ENCODE assay signal across 26 cellular contexts in the genomic region with DNA sequence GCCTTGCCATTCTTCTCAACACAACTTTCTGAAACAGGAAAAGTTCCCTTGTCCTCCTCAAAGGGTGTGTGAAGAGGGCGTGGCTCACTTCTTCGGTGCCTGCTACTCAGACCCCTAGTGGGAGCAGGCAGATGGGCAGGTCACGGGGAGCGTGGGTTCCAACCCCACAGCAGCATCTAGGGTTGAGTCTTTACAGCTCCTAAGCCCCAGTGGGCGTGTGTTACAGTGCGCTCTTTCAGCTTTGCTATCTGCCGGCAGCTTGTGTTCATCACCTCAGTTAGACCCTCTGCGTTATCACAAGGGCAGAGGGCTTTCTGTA. TPM values are rescaled to one million over a fixed set of nuclear protein-coding genes. Genes with fewer than 3 reads are reported as not detected.
DNase-seq lines count a peak whose midpoint lies in the region; ATAC-seq, FAIRE-seq and TF ChIP-seq lines count a peak whose summit lies in the region.
"Had no signal": no experiment of that assay in that cellular context is flagged by ENCODE, and none has a peak within 500 bp of the region (broad histone marks: within the 10 kb centered on the region; RNA-seq: fewer than 3 reads in every experiment).

No MANE protein-coding gene starts in this region.

- no peak for TF ChIP-seq EP300 in K562 (IDR thresholded peaks at IDR 0.05; ENCODE audit: low read length)

- intact Hi-C loops in K562 (cut with micrococcal nuclease) = loop anchor here (5.0 kb wide), 1 partner anchor 84 kb away; no protein-coding TSS in a partner anchor

- peak overlapping the region; percentile 67; the same call in 1 of the 2 replicates for H3K4me2 ChIP-seq in K562 (ENCODE audit: insufficient read depth, low read length)
- H3K4me2 ChIP-seq: BLaER1 treated with 17β-estradiol and CSF1 and Interleukin-3, amounts not matched to agents 10 nM and 100 nM; KMS-11 had no signal

- POLR2A ChIA-PET in K562 (lab: Yijun Ruan, JAX) = interaction anchor here (0.6 to 1.0 kb wide), 2 partner anchors 15 to 17 kb away, joined by 3 read pairs; no protein-coding TSS in a partner anchor

- no peaks in the 10 kb centered on the region for H3K9me3 ChIP-seq in CD4-positive, CD25-positive, alpha-beta regulatory T cell (ENCODE audit: control insufficient read depth in 2 of 2, low read length in 2 of 2)
- no peaks in the 10 kb centered on the region for H3K9me3 ChIP-seq in K562 (replicated peaks; ENCODE audit: control insufficient read depth, insufficient read depth, low read depth, low read length)
- H3K9me3 ChIP-seq: adrenal gland; BLaER1 treated with 17β-estradiol and CSF1 and Interleukin-3, amounts not matched to agents 10 nM and 100 nM; esophagus squamous epithelium; heart left ventricle had no signal

- H3K9me1 ChIP-seq in K562 (ENCODE audit: control insufficient read depth, insufficient read depth, low read length) = no peaks in the 10 kb centered on the region

- peak overlapping the region; percentile 30 to 60 (median 32) for H3K27ac Mint-ChIP-seq in CD4-positive, CD25-positive, alpha-beta regulatory T cell
- H3K27ac Mint-ChIP-seq in nephron = peak overlapping the region; percentile 12 to 86 (median 82)
- H3K27ac Mint-ChIP-seq: activated B cell treated with CpG ODN at 0.5 μM for 24 hours; activated naive CD4-positive, alpha-beta T cell treated with anti-CD3 and anti-CD28 coated beads for 36 hours; stimulated activated effector memory CD8-positive, alpha-beta T cell treated with anti-CD3 and anti-CD28 coated beads, Interleukin-12 subunit alpha, Interleukin-12 subunit beta, amount 100 ng/mL, for 72 hours had no signal

- TF ChIP-seq POLR2A in K562 (conservative IDR thresholded peaks at IDR 0.05) = no peak

- H3K4me1 ChIP-seq in CD4-positive, CD25-positive, alpha-beta regulatory T cell (ENCODE audit: control insufficient read depth, insufficient read depth, low read length, poor library complexity, severe bottlenecking) = peaks cover 12% of the 10 kb centered on the region
- H3K4me1 ChIP-seq in K562 (replicated peaks in 1 of 2; ENCODE audit: control insufficient read depth in 2 of 2, insufficient read depth in 2 of 2, low read length in 2 of 2) = peaks cover 26 to 34% of the 10 kb centered on the region in 2 experiments; a peak in 4 of 5 replicates
- H3K4me1 ChIP-seq: foreskin keratinocyte had no signal

- H3K9ac ChIP-seq in K562 (ENCODE audit: insufficient read depth in 1 of 2, low read depth in 2 of 2, low read length in 2 of 2) = peak overlapping the region in 1 of 2 experiments; percentile 6; a peak in 1 of 4 replicates
- H3K9ac ChIP-seq: BLaER1 treated with 17β-estradiol and CSF1 and Interleukin-3, amounts not matched to agents 10 nM and 100 nM; KMS-11 had no signal

- H3K36me3 Mint-ChIP-seq in CD4-positive, CD25-positive, alpha-beta regulatory T cell = peaks cover 4% of the 10 kb centered on the region
- H3K36me3 Mint-ChIP-seq in nephron (ENCODE audit: low read depth) = peaks cover 11% of the 10 kb centered on the region
- H3K36me3 Mint-ChIP-seq: stimulated activated effector memory CD8-positive, alpha-beta T cell treated with anti-CD3 and anti-CD28 coated beads, Interleukin-12 subunit alpha, Interleukin-12 subunit beta, amount 100 ng/mL, for 72 hours had no signal

- H3K4me3 ChIP-seq in CD4-positive, CD25-positive, alpha-beta regulatory T cell (ENCODE audit: low read depth, low read length) = no peak overlapping the region
- no peak overlapping the region for H3K4me3 ChIP-seq in K562
- H3K4me3 ChIP-seq: adrenal gland; BLaER1 treated with 17β-estradiol and CSF1 and Interleukin-3, amounts not matched to agents 10 nM and 100 nM; esophagus squamous epithelium; heart left ventricle; SK-N-MC had no signal

- peaks cover 12 to 49% (median 20%) of the 10 kb centered on the region in 4 donors for H3K4me1 Mint-ChIP-seq in CD4-positive, CD25-positive, alpha-beta regulatory T cell
- peaks cover 32% of the 10 kb centered on the region for H3K4me1 Mint-ChIP-seq in nephron

- peak overlapping the region; percentile 91 for H2AFZ ChIP-seq in K562 (ENCODE audit: low read depth, low read length)

- TF ChIP-seq CTCF in GM12873 (IDR thresholded peaks at IDR 0.05; ENCODE audit: insufficient read depth, low read depth, low read length, missing control alignments) (peak; percentile 20), K562 (IDR thresholded peaks at IDR 0.05 in 2 of 3, conservative IDR thresholded peaks at IDR 0.05 in 1 of 3; ENCODE audit: insufficient read depth in 2 of 3, low read depth in 1 of 3, low read length in 3 of 3) (peak; percentile 38 to 49 (median 49)), nephron (IDR thresholded peaks at IDR 0.05; ENCODE audit: unreplicated experiment in 3 of 3) (no peak)

- peak in 1 of 2 experiments; percentile 28; a peak in 2 of 4 replicates for TF ChIP-seq RAD21 in K562 (CRISPR knock-in tag; conservative IDR thresholded peaks at IDR 0.05 in 1 of 2, IDR thresholded peaks at IDR 0.05 in 1 of 2)

- in situ Hi-C loops in K562 (cut with MboI) = no loop called here

- no peak for DNase-seq in CD4-positive, CD25-positive, alpha-beta regulatory T cell
- DNase-seq in K562 (ENCODE audit: extremely low read depth in 1 of 4, low spot score in 3 of 4) (peak; percentile 23 to 67 (median 34)), NCI-H345 (lab: John Stamatoyannopoulos, UW) (no peak)
- DNase-seq: activated B cell treated with CpG ODN at 0.5 μM for 24 hours; activated naive CD4-positive, alpha-beta T cell treated with anti-CD3 and anti-CD28 coated beads for 36 hours; adrenal gland; central memory CD4-positive, alpha-beta T cell; esophagus squamous epithelium; foreskin keratinocyte; heart left ventricle; MM.1S; NCI-H1436; NCI-H2081 treated with DMSO at 0.1 percent for 48 hours; occipital lobe; T-helper 1 cell had no signal

- H3K9me3 Mint-ChIP-seq in CD4-positive, CD25-positive, alpha-beta regulatory T cell = peaks cover 0 to 3% (median 0%) of the 10 kb centered on the region in 7 donors
- peaks cover 6% of the 10 kb centered on the region for H3K9me3 Mint-ChIP-seq in nephron
- H3K9me3 Mint-ChIP-seq: activated B cell treated with CpG ODN at 0.5 μM for 24 hours; activated naive CD4-positive, alpha-beta T cell treated with anti-CD3 and anti-CD28 coated beads for 36 hours; stimulated activated effector memory CD8-positive, alpha-beta T cell treated with anti-CD3 and anti-CD28 coated beads, Interleukin-12 subunit alpha, Interleukin-12 subunit beta, amount 100 ng/mL, for 72 hours had no signal

- H3K4me3 Mint-ChIP-seq in CD4-positive, CD25-positive, alpha-beta regulatory T cell = no peak overlapping the region
- no peak overlapping the region for H3K4me3 Mint-ChIP-seq in nephron
- H3K4me3 Mint-ChIP-seq: activated B cell treated with CpG ODN at 0.5 μM for 24 hours; activated naive CD4-positive, alpha-beta T cell treated with anti-CD3 and anti-CD28 coated beads for 36 hours; stimulated activated effector memory CD8-positive, alpha-beta T cell treated with anti-CD3 and anti-CD28 coated beads, Interleukin-12 subunit alpha, Interleukin-12 subunit beta, amount 100 ng/mL, for 72 hours had no signal

- no peak for ATAC-seq in CD4-positive, CD25-positive, alpha-beta regulatory T cell (ENCODE audit: low read depth in 2 of 2)
- ATAC-seq in K562 (peak; percentile 84), GM21381 (IDR thresholded peaks at IDR 0.05; ENCODE audit: unreplicated experiment) (no peak), HG02610 (IDR thresholded peaks at IDR 0.05; ENCODE audit: unreplicated experiment) (no peak), GM21423 (IDR thresholded peaks at IDR 0.05; ENCODE audit: unreplicated experiment) (no peak)
- ATAC-seq: stimulated activated effector memory CD8-positive, alpha-beta T cell treated with anti-CD3 and anti-CD28 coated beads, Interleukin-12 subunit alpha, Interleukin-12 subunit beta, amount 100 ng/mL, for 72 hours had no signal

- no peaks in the 10 kb centered on the region for H4K20me1 ChIP-seq in K562 (replicated peaks; ENCODE audit: control insufficient read depth, insufficient read depth, low read length)
- H4K20me1 ChIP-seq: BLaER1 treated with 17β-estradiol and CSF1 and Interleukin-3, amounts not matched to agents 10 nM and 100 nM had no signal

- CTCF ChIA-PET in K562 (lab: Yijun Ruan, JAX; ENCODE audit: low intra/inter-chr PET ratio) = no interaction called here

- no peak for FAIRE-seq in K562 (lab: Jason Lieb, UNC)
- FAIRE-seq: GM18507, keratinocyte had no signal

- no peak overlapping the region for H3K27ac ChIP-seq in CD4-positive, CD25-positive, alpha-beta regulatory T cell (ENCODE audit: insufficient read depth, low read length, poor library complexity, severe bottlenecking)
- peak overlapping the region; percentile 67; the same call in 1 of the 3 replicates for H3K27ac ChIP-seq in K562 (ENCODE audit: extremely low read depth, low read depth, low read length)
- H3K27ac ChIP-seq: adrenal gland; BLaER1 treated with 17β-estradiol and CSF1 and Interleukin-3, amounts not matched to agents 10 nM and 100 nM; foreskin keratinocyte; heart left ventricle; KMS-11; SK-N-MC had no signal

- H3K27me3 ChIP-seq in CD4-positive, CD25-positive, alpha-beta regulatory T cell (ENCODE audit: control insufficient read depth, insufficient read depth, low read length) = no peaks in the 10 kb centered on the region
- H3K27me3 ChIP-seq in K562 (ENCODE audit: control insufficient read depth in 2 of 2, insufficient read depth in 2 of 2, low read length in 2 of 2) = no peaks in the 10 kb centered on the region
- H3K27me3 ChIP-seq: adrenal gland; BLaER1 treated with 17β-estradiol and CSF1 and Interleukin-3, amounts not matched to agents 10 nM and 100 nM; esophagus squamous epithelium; foreskin keratinocyte; heart left ventricle had no signal

- H3K27me3 Mint-ChIP-seq in CD4-positive, CD25-positive, alpha-beta regulatory T cell = peaks cover 4% of the 10 kb centered on the region
- H3K27me3 Mint-ChIP-seq in nephron (ENCODE audit: low read depth) = no peaks in the 10 kb centered on the region
- H3K27me3 Mint-ChIP-seq: activated B cell treated with CpG ODN at 0.5 μM for 24 hours had no signal

- WGBS in K562 (ENCODE audit: insufficient coverage, low coverage, missing lambda C conversion rate) = 52% methylated on average over 8 of the region's 8 CpGs

- BruUV-seq in K562 (replicated peaks; lab: Mats Ljungman, UMichigan) = no TSS peak

- H3K36me3 ChIP-seq in CD4-positive, CD25-positive, alpha-beta regulatory T cell (ENCODE audit: control insufficient read depth, insufficient read depth, low read length) = no peaks in the 10 kb centered on the region
- H3K36me3 ChIP-seq in K562 (ENCODE audit: control insufficient read depth, insufficient read depth, low read length) = no peaks in the 10 kb centered on the region
- H3K36me3 ChIP-seq: adrenal gland; BLaER1 treated with 17β-estradiol and CSF1 and Interleukin-3, amounts not matched to agents 10 nM and 100 nM; esophagus squamous epithelium; heart left ventricle had no signal

- H3K79me2 ChIP-seq in K562 (ENCODE audit: control insufficient read depth, insufficient read depth, low read length) = no peaks in the 10 kb centered on the region

RNA-seq across cellular contexts. Expression of a gene that starts 57.5 kb away (rescaled TPM):
- total RNA-seq in CD4-positive, CD25-positive, alpha-beta regulatory T cell = 126 TPM
- 10 to 100 TPM; 74.9 to 89.6 (median 83.7) TPM for polyA plus RNA-seq in CD4-positive, CD25-positive, alpha-beta regulatory T cell
- total RNA-seq in K562 (2011; cell fraction: chromatin; rRNA removed; ENCODE audit: low replicate concordance) = 43.5 and 71.2 TPM in 2 replicates
- 24.8 and 33.7 TPM in 2 replicates for total RNA-seq in K562 (2011; cell fraction: nucleolus; rRNA removed)
- 60.1 and 82.7 TPM in 2 replicates for total RNA-seq in K562 (2011; cell fraction: nucleoplasm; rRNA removed)
- total RNA-seq in K562 (2014; rRNA removed) (17.3 and 18.7 TPM in 2 replicates), K562 (2014; rRNA removed; fragmentation: Illumina TruSeq; extraction: Trizol) (21.7 and 24.7 TPM in 2 replicates), K562 (2015; rRNA removed; fragmentation: Illumina TruSeq; extraction: Trizol) (16.4 and 16.5 TPM in 2 replicates), K562 (2021) (42.0 and 47.2 TPM in 2 replicates)
- polyA plus RNA-seq in K562 (2011; rRNA removed) (19.5 and 20.3 TPM in 2 replicates), K562 (2014; fragmentation: Illumina TruSeq; extraction: Trizol) (34.7 and 35.4 TPM in 2 replicates), K562 (2014; fragmentation: Nextera tagmentation; extraction: Ambion mirVana) (10 to 100 TPM in 1 of 2 experiments, 1 to 10 TPM in 1; 9.9 to 16.8 TPM), K562 (2014; rRNA removed) (18.1 and 20.2 TPM in 2 replicates)
- 13.0 and 14.9 TPM in 2 replicates for polyA plus RNA-seq in K562 (2011; cell fraction: cytosol; rRNA removed)
- polyA plus RNA-seq in K562 (2011; cell fraction: nucleus; rRNA removed) = 28.1 and 33.0 TPM in 2 replicates
- polyA plus RNA-seq in K562 (2012) = 19.1 and 20.1 TPM in 2 replicates
- 45.2 and 57.9 TPM in 2 replicates for polyA minus RNA-seq in K562 (2011; rRNA and poly(A)+ RNA removed)
- polyA minus RNA-seq in K562 (2011; cell fraction: cytosol; rRNA and poly(A)+ RNA removed) = 19.7 and 24.9 TPM in 2 replicates
- 53.9 and 76.0 TPM in 2 replicates for polyA minus RNA-seq in K562 (2011; cell fraction: nucleus; rRNA and poly(A)+ RNA removed)

Comparison
In these comparisons a context has a peak if more than half of its experiments do, and no peak if none do; other contexts are left out.
1. DNase-seq: peak in K562 (4 of 4); none in CD4-positive, CD25-positive, alpha-beta regulatory T cell (0 of 3) and NCI-H345 (single experiment).
2. CTCF ChIP-seq: peak in GM12873 (single experiment) and K562 (3 of 3); none in nephron (0 of 3).